ENCODE assay signal across 11 cellular contexts in the genomic region with DNA sequence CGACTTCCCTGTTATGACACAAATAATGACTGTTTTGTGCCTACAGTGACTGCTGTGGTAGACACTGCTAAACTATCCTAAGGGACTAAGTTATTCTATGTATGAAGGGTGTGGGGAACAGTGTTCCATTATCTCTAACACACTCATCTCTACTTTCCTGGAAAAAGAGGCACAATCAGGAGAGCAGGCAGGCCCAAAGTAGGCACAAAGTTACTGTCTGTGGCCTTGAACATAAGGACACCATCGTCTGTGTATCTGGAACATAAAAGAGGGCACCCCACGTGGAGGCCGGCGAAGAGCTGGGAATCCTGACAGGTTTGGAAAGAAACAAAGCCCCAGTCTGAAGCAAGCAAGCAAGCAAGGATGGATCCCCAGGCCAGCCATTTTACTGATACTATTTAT. TPM values are rescaled to one million over a fixed set of nuclear protein-coding genes. Genes with fewer than 3 reads are reported as not detected.
A peak's percentile ranks its signal among the peaks of the same experiment; 100 is the strongest.
DNase-seq lines count a peak whose midpoint lies in the region; ATAC-seq lines count a peak whose summit lies in the region.
"Had no signal": no experiment of that assay in that cellular context is flagged by ENCODE, and none has a peak within 500 bp of the region (broad histone marks: within the 10 kb centered on the region; RNA-seq: fewer than 3 reads in every experiment).

No MANE protein-coding gene starts in this region.

- ATAC-seq in activated T-cell treated with anti-CD3 and anti-CD28 coated beads, Interleukin-2, amount 50 U/mL, for 72 hours (replicated peaks in 1 of 2) = no peak
- ATAC-seq in T-helper 17 cell (no peak), left ventricle myocardium superior (no peak), GM21367 (IDR thresholded peaks at IDR 0.05; ENCODE audit: unreplicated experiment) (no peak), GM18873 (IDR thresholded peaks at IDR 0.05; ENCODE audit: low FRiP score, unreplicated experiment) (no peak)
- no peak for ATAC-seq in stimulated activated memory B cell treated with anti-CD40 and anti-IgM and Interleukin-4, amounts not matched to agents 10 μg/mL and 1 μg/mL and 100 μg/mL, for 72 hours

- no peaks in the 10 kb centered on the region for H3K9me3 Mint-ChIP-seq in activated T-cell treated with anti-CD3 and anti-CD28 coated beads, Interleukin-2, amount 50 U/mL, for 72 hours
- H3K9me3 Mint-ChIP-seq in stimulated activated memory B cell treated with anti-CD40 and anti-IgM and Interleukin-4, amounts not matched to agents 10 μg/mL and 1 μg/mL and 100 μg/mL, for 72 hours = no peaks in the 10 kb centered on the region

- H3K4me1 Mint-ChIP-seq in activated T-cell treated with anti-CD3 and anti-CD28 coated beads, Interleukin-2, amount 50 U/mL, for 72 hours (ENCODE audit: low read depth) = peaks cover 32% of the 10 kb centered on the region
- peaks cover 19% of the 10 kb centered on the region for H3K4me1 Mint-ChIP-seq in T-helper 17 cell
- H3K4me1 Mint-ChIP-seq in stimulated activated memory B cell treated with anti-CD40 and anti-IgM and Interleukin-4, amounts not matched to agents 10 μg/mL and 1 μg/mL and 100 μg/mL, for 72 hours = peaks cover 20% of the 10 kb centered on the region

- no peak overlapping the region for H3K27ac Mint-ChIP-seq in activated T-cell treated with anti-CD3 and anti-CD28 coated beads, Interleukin-2, amount 50 U/mL, for 72 hours
- H3K27ac Mint-ChIP-seq in T-helper 17 cell = no peak overlapping the region
- no peak overlapping the region for H3K27ac Mint-ChIP-seq in stimulated activated memory B cell treated with anti-CD40 and anti-IgM and Interleukin-4, amounts not matched to agents 10 μg/mL and 1 μg/mL and 100 μg/mL, for 72 hours

- DNase-seq in activated T-cell treated with anti-CD3 and anti-CD28 coated beads, Interleukin-2, amount 50 U/mL, for 72 hours = no peak
- no peak for DNase-seq in activated T-cell treated with anti-CD3 and anti-CD28 coated beads, Interleukin-2, amount 50 U/mL, for 48 hours
- no peak for DNase-seq in T-helper 17 cell
- DNase-seq in left ventricle myocardium superior = peak; percentile 31
- DNase-seq in NCI-H2227 (lab: John Stamatoyannopoulos, UW; ENCODE audit: unreplicated experiment) = no peak
- DNase-seq: cortex of kidney; stimulated activated CD4-positive, alpha-beta T cell treated with anti-CD3 and anti-CD28 coated beads, Interleukin-4, amount 100 ng/mL, for 4 hours had no signal

- peak overlapping the region; percentile 99 to 100 for H3K4me3 Mint-ChIP-seq in activated T-cell treated with anti-CD3 and anti-CD28 coated beads, Interleukin-2, amount 50 U/mL, for 72 hours
- H3K4me3 Mint-ChIP-seq in T-helper 17 cell = peak overlapping the region; percentile 98
- peak overlapping the region; percentile 7 for H3K4me3 Mint-ChIP-seq in stimulated activated memory B cell treated with anti-CD40 and anti-IgM and Interleukin-4, amounts not matched to agents 10 μg/mL and 1 μg/mL and 100 μg/mL, for 72 hours

- no peaks in the 10 kb centered on the region for H3K9me3 ChIP-seq in T-helper 17 cell (ENCODE audit: control insufficient read depth, low read length, poor library complexity, severe bottlenecking)

- peaks cover 4 to 6% of the 10 kb centered on the region in 2 donors for H3K36me3 Mint-ChIP-seq in activated T-cell treated with anti-CD3 and anti-CD28 coated beads, Interleukin-2, amount 50 U/mL, for 72 hours (ENCODE audit: insufficient read depth in 2 of 2)
- H3K36me3 Mint-ChIP-seq in T-helper 17 cell (ENCODE audit: low read depth) = peaks cover 11% of the 10 kb centered on the region
- peaks cover 13% of the 10 kb centered on the region for H3K36me3 Mint-ChIP-seq in stimulated activated memory B cell treated with anti-CD40 and anti-IgM and Interleukin-4, amounts not matched to agents 10 μg/mL and 1 μg/mL and 100 μg/mL, for 72 hours

- intact Hi-C loops in left ventricle myocardium superior (cut with micrococcal nuclease) = no loop called here

- peaks cover 8% of the 10 kb centered on the region for H3K27me3 Mint-ChIP-seq in activated T-cell treated with anti-CD3 and anti-CD28 coated beads, Interleukin-2, amount 50 U/mL, for 72 hours (ENCODE audit: low read depth)
- peaks cover 15% of the 10 kb centered on the region for H3K27me3 Mint-ChIP-seq in T-helper 17 cell
- peaks cover 25% of the 10 kb centered on the region for H3K27me3 Mint-ChIP-seq in stimulated activated memory B cell treated with anti-CD40 and anti-IgM and Interleukin-4, amounts not matched to agents 10 μg/mL and 1 μg/mL and 100 μg/mL, for 72 hours

RNA-seq across cellular contexts. Expression of a gene that starts 1.5 kb away (rescaled TPM):
- 10 to 100 TPM; 18.2 to 22.4 TPM for total RNA-seq in activated T-cell treated with anti-CD3 and anti-CD28 coated beads, Interleukin-2, amount 50 U/mL, for 72 hours
- total RNA-seq in T-helper 17 cell (10 to 100 TPM; 17.5 to 17.6 TPM), left ventricle myocardium superior (44.1 TPM)

RNA-seq across cellular contexts. Expression of a gene that starts 15.4 kb away (rescaled TPM):
- total RNA-seq in activated T-cell treated with anti-CD3 and anti-CD28 coated beads, Interleukin-2, amount 50 U/mL, for 72 hours = not detected
- total RNA-seq in T-helper 17 cell = not detected
- total RNA-seq in left ventricle myocardium superior = not detected
- total RNA-seq: left colon had no signal

RNA-seq across cellular contexts. Expression of a gene that starts 36.7 kb away (rescaled TPM):
- total RNA-seq in activated T-cell treated with anti-CD3 and anti-CD28 coated beads, Interleukin-2, amount 50 U/mL, for 72 hours = not detected
- total RNA-seq in T-helper 17 cell (not detected), left ventricle myocardium superior (not detected)
- total RNA-seq: left colon had no signal

Comparison
In these comparisons a context has a peak if more than half of its experiments do, and no peak if none do; other contexts are left out.
1. H3K4me3 Mint-ChIP-seq: peak in every context shown above with its lines; median percentile 100 in activated T-cell treated with anti-CD3 and anti-CD28 coated beads, Interleukin-2, amount 50 U/mL, for 72 hours; 98 in T-helper 17 cell; 7 in stimulated activated memory B cell treated with anti-CD40 and anti-IgM and Interleukin-4, amounts not matched to agents 10 μg/mL and 1 μg/mL and 100 μg/mL, for 72 hours.